In genomic region chr2:40786636-40787035, GRCh38 we compare ENCODE assay signal across 7 cellular contexts.
"Had no signal": no experiment of that assay in that cellular context is flagged by ENCODE, and none has a peak within 500 bp of the region (broad histone marks: within the 10 kb centered on the region; RNA-seq: fewer than 3 reads in every experiment).

No MANE protein-coding gene starts in this region.

- H3K4me1 Mint-ChIP-seq: H9 had no signal

- FAIRE-seq: HTR-8/SVneo, K562 had no signal

- H3K4me3 Mint-ChIP-seq: H9 had no signal

- ATAC-seq: K562 had no signal

- H3K4me3 ChIP-seq: K562 had no signal

- DNase-seq: GOT3, H9, HCEC 1CT, IMR-90, KG1 had no signal

- H3K9me3 Mint-ChIP-seq: H9 had no signal
